ENCODE assay signal across 8 cellular contexts in the genomic region with DNA sequence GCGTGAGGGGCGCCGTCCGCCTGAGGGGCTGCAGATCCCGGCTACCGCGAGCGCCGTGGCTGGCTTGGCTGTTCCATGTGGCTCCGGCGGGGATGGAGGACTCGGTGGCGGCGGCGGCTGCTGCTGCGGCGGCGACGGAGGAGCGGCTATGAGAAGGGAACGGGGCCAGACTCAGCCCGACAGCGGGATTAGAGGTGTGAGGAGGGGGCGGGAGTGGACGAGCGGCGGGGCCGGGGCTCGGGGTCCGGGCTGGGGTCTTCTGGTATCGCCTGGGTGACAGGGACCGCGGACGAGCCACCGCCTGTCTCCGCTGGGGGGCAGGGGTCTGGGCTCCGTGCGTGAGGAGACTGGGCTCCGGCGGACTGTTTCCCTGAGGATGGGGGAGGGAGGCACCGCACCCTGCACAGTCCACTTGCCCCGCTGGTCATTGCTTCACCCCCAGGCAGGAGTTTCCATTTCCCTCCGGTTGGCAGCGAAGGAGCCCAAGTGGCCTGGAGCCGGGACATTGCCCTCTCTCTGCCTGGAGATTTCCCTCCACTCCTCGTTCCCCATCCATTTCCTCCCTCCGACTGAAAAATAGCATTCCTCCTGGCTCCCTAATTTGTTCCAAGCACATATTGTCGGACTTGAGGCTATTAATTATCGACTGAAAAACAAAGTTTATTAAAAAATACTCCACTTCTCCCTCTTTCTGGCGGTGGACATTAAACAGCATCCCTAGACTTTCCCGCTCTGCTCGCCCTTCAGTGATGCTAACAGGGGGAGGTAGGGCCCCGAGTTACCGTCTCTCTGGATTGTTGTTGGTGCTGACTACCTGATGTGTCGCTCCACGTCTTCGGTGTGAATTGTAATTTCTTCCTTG. TPM values are rescaled to one million over a fixed set of nuclear protein-coding genes. Genes with fewer than 3 reads are reported as not detected.
A peak's percentile ranks its signal among the peaks of the same experiment; 100 is the strongest.
DNase-seq lines count a peak whose midpoint lies in the region; ATAC-seq and TF ChIP-seq lines count a peak whose summit lies in the region.

No MANE protein-coding gene starts in this region.

- no peaks in the 10 kb centered on the region for H3K27me3 ChIP-seq in BLaER1 treated with 17β-estradiol and CSF1 and Interleukin-3, amounts not matched to agents 10 nM and 100 nM
- no peaks in the 10 kb centered on the region for H3K27me3 ChIP-seq in iPS DF 6.9 (ENCODE audit: control insufficient read depth, insufficient read depth, low read length)

- peak overlapping the region; percentile 22 to 85 (median 72); a peak in 20 of 22 replicates for H3K27ac ChIP-seq in BLaER1 treated with 17β-estradiol and CSF1 and Interleukin-3, amounts not matched to agents 10 nM and 100 nM
- no peak overlapping the region for H3K27ac ChIP-seq in iPS DF 6.9 (ENCODE audit: low read length)

- H3K36me3 Mint-ChIP-seq in brain: peaks cover 22% of the 10 kb centered on the region

- H3K4me3 ChIP-seq in BLaER1 treated with 17β-estradiol and CSF1 and Interleukin-3, amounts not matched to agents 10 nM and 100 nM: peak overlapping the region; percentile 64 to 85 (median 76)
- peak overlapping the region; percentile 83 for H3K4me3 ChIP-seq in iPS DF 6.9 (ENCODE audit: low read length)

- DNase-seq in HuH-7 (ENCODE audit: low spot score): peak; percentile 65
- DNase-seq in iPS DF 6.9 (ENCODE audit: low read depth, low spot score): peak; percentile 5
- DNase-seq in retina: peak; percentile 80

- ATAC-seq in GM18909 (IDR thresholded peaks at IDR 0.05; ENCODE audit: poor library complexity, unreplicated experiment) (peak; percentile 2), SK-N-SH treated with all-trans-retinoic acid at 6 μM for 48 hours (peak; percentile 48), HG03571 (IDR thresholded peaks at IDR 0.05; ENCODE audit: unreplicated experiment) (no peak)

- peak overlapping the region; percentile 90 to 96 (median 92) for H3K4me3 Mint-ChIP-seq in brain

- WGBS in iPS DF 6.9 (ENCODE audit: insufficient coverage, insufficient read length): no CpG with 5 or more reads among the region's 57 CpGs

- H4K20me1 ChIP-seq in BLaER1 treated with 17β-estradiol and CSF1 and Interleukin-3, amounts not matched to agents 10 nM and 100 nM: no peaks in the 10 kb centered on the region

- H3K36me3 ChIP-seq in BLaER1 treated with 17β-estradiol and CSF1 and Interleukin-3, amounts not matched to agents 10 nM and 100 nM: peaks cover 11 to 32% (median 28%) of the 10 kb centered on the region in 11 experiments; a peak in 21 of 22 replicates
- H3K36me3 ChIP-seq in iPS DF 6.9 (ENCODE audit: control insufficient read depth, insufficient read depth, low read length): no peaks in the 10 kb centered on the region; the same call in 1 of the 2 replicates

- H3K4me1 Mint-ChIP-seq in brain: peaks cover 42% of the 10 kb centered on the region

- H3K9me3 ChIP-seq in BLaER1 treated with 17β-estradiol and CSF1 and Interleukin-3, amounts not matched to agents 10 nM and 100 nM (replicated peaks in 1 of 11): peaks cover 14 to 26% (median 20%) of the 10 kb centered on the region in 11 experiments; a peak in 20 of 22 replicates
- H3K9me3 ChIP-seq in iPS DF 6.9 (ENCODE audit: control insufficient read depth, insufficient read depth, low read length): no peaks in the 10 kb centered on the region

- peak overlapping the region; percentile 75 to 86 (median 83) for H3K9ac ChIP-seq in BLaER1 treated with 17β-estradiol and CSF1 and Interleukin-3, amounts not matched to agents 10 nM and 100 nM

- peaks cover 5 to 9% (median 7%) of the 10 kb centered on the region in 5 experiments for H3K9me3 Mint-ChIP-seq in brain

- peaks cover 20 to 39% (median 26%) of the 10 kb centered on the region in 10 experiments for H3K4me1 ChIP-seq in BLaER1 treated with 17β-estradiol and CSF1 and Interleukin-3, amounts not matched to agents 10 nM and 100 nM
- no peaks in the 10 kb centered on the region for H3K4me1 ChIP-seq in iPS DF 6.9 (ENCODE audit: control insufficient read depth, insufficient read depth, low read length)

- peak; percentile 29 to 70 for TF ChIP-seq CTCF in brain (conservative IDR thresholded peaks at IDR 0.05)

- H3K4me2 ChIP-seq in BLaER1 treated with 17β-estradiol and CSF1 and Interleukin-3, amounts not matched to agents 10 nM and 100 nM: peak overlapping the region; percentile 79 to 92 (median 84)

- peak overlapping the region; percentile 92 to 99 (median 96) for H3K27ac Mint-ChIP-seq in brain

- H3K27me3 Mint-ChIP-seq in brain: peaks cover 9% of the 10 kb centered on the region

TF ChIP-seq in SK-N-SH treated with all-trans-retinoic acid at 6 μM for 48 hours, 23 proteins besides CTCF, POLR2A, EP300 and RAD21:
- TF ChIP-seq ESRRG (CRISPR knock-in tag; IDR thresholded peaks at IDR 0.05) (no peak), ZFP3 (CRISPR knock-in tag; IDR thresholded peaks at IDR 0.05) (no peak), RARB (CRISPR knock-in tag; IDR thresholded peaks at IDR 0.05) (no peak), PPARA (CRISPR knock-in tag; IDR thresholded peaks at IDR 0.05; ENCODE audit: borderline replicate concordance) (no peak), ZNF70 (CRISPR knock-in tag; IDR thresholded peaks at IDR 0.05) (no peak), BACH2 (CRISPR knock-in tag; IDR thresholded peaks at IDR 0.05; ENCODE audit: borderline replicate concordance) (no peak), ZFP30 (CRISPR knock-in tag; IDR thresholded peaks at IDR 0.05) (no peak), SNAI2 (CRISPR knock-in tag; IDR thresholded peaks at IDR 0.05) (no peak), TCF4 (CRISPR knock-in tag; IDR thresholded peaks at IDR 0.05; ENCODE audit: borderline replicate concordance) (no peak), ZNF8 (CRISPR knock-in tag; IDR thresholded peaks at IDR 0.05) (no peak), ARNTL (CRISPR knock-in tag; IDR thresholded peaks at IDR 0.05; ENCODE audit: borderline replicate concordance, low read depth) (no peak), ZC3H10 (CRISPR knock-in tag; IDR thresholded peaks at IDR 0.05) (no peak)
- TF ChIP-seq, protein P1, sequence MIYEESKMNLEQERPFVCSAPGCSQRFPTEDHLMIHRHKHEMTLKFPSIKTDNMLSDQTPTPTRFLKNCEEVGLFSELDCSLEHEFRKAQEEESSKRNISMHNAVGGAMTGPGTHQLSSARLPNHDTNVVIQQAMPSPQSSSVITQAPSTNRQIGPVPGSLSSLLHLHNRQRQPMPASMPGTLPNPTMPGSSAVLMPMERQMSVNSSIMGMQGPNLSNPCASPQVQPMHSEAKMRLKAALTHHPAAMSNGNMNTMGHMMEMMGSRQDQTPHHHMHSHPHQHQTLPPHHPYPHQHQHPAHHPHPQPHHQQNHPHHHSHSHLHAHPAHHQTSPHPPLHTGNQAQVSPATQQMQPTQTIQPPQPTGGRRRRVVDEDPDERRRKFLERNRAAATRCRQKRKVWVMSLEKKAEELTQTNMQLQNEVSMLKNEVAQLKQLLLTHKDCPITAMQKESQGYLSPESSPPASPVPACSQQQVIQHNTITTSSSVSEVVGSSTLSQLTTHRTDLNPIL (CRISPR knock-in tag; IDR thresholded peaks at IDR 0.05; ENCODE audit: low read depth): no peak
- TF ChIP-seq, protein P2, sequence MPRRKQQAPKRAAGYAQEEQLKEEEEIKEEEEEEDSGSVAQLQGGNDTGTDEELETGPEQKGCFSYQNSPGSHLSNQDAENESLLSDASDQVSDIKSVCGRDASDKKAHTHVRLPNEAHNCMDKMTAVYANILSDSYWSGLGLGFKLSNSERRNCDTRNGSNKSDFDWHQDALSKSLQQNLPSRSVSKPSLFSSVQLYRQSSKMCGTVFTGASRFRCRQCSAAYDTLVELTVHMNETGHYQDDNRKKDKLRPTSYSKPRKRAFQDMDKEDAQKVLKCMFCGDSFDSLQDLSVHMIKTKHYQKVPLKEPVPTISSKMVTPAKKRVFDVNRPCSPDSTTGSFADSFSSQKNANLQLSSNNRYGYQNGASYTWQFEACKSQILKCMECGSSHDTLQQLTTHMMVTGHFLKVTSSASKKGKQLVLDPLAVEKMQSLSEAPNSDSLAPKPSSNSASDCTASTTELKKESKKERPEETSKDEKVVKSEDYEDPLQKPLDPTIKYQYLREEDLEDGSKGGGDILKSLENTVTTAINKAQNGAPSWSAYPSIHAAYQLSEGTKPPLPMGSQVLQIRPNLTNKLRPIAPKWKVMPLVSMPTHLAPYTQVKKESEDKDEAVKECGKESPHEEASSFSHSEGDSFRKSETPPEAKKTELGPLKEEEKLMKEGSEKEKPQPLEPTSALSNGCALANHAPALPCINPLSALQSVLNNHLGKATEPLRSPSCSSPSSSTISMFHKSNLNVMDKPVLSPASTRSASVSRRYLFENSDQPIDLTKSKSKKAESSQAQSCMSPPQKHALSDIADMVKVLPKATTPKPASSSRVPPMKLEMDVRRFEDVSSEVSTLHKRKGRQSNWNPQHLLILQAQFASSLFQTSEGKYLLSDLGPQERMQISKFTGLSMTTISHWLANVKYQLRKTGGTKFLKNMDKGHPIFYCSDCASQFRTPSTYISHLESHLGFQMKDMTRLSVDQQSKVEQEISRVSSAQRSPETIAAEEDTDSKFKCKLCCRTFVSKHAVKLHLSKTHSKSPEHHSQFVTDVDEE (CRISPR knock-in tag; IDR thresholded peaks at IDR 0.05): no peak
- TF ChIP-seq, protein P3, sequence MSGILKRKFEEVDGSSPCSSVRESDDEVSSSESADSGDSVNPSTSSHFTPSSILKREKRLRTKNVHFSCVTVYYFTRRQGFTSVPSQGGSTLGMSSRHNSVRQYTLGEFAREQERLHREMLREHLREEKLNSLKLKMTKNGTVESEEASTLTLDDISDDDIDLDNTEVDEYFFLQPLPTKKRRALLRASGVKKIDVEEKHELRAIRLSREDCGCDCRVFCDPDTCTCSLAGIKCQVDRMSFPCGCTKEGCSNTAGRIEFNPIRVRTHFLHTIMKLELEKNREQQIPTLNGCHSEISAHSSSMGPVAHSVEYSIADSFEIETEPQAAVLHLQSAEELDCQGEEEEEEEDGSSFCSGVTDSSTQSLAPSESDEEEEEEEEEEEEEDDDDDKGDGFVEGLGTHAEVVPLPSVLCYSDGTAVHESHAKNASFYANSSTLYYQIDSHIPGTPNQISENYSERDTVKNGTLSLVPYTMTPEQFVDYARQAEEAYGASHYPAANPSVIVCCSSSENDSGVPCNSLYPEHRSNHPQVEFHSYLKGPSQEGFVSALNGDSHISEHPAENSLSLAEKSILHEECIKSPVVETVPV (CRISPR knock-in tag; IDR thresholded peaks at IDR 0.05): no peak

RNA-seq across cellular contexts. Expression of a gene that starts 0.6 kb away (rescaled TPM):
- 15.9 TPM for polyA plus RNA-seq in brain (ENCODE audit: insufficient read depth, low read depth, low replicate concordance)

Comparison
In these comparisons a context has a peak if more than half of its experiments do, and no peak if none do; other contexts are left out.
1. DNase-seq: peak in every context shown above with its lines; median percentile 80 in retina; 65 in HuH-7; 5 in iPS DF 6.9.